Comparison of ENCODE assay signal across 9 cellular contexts in genomic region chr1:40438391-40439015, GRCh38. TPM values are rescaled to one million over a fixed set of nuclear protein-coding genes. Genes with fewer than 3 reads are reported as not detected.
DNase-seq lines count a peak whose midpoint lies in the region; ATAC-seq and TF ChIP-seq lines count a peak whose summit lies in the region.
"Had no signal": no experiment of that assay in that cellular context is flagged by ENCODE, and none has a peak within 500 bp of the region (broad histone marks: within the 10 kb centered on the region; RNA-seq: fewer than 3 reads in every experiment).

No MANE protein-coding gene starts in this region.

- H3K27me3 ChIP-seq in DOHH2 (ENCODE audit: control insufficient read depth, low read length), result no peaks in the 10 kb centered on the region

- no peak overlapping the region for H3K4me3 Mint-ChIP-seq in mesothelial cell of epicardium
- H3K4me3 Mint-ChIP-seq: dendritic cell treated with granulocyte-macrophage colony-stimulating factor and Interleukin-4, amounts not matched to agents 40 ng/mL and 50 ng/mL, for 4 days had no signal

- H3K9me2 ChIP-seq in DOHH2 (replicated peaks; ENCODE audit: control insufficient read depth, low read length), result no peaks in the 10 kb centered on the region

- peak; percentile 24 for DNase-seq in ACHN
- peak; percentile 89 for DNase-seq in NCI-H748 (lab: John Stamatoyannopoulos, UW; ENCODE audit: unreplicated experiment)
- peak; percentile 9 for DNase-seq in cerebellar cortex (ENCODE audit: low spot score)
- DNase-seq in mesothelial cell of epicardium (ENCODE audit: low spot score in 2 of 2, unreplicated experiment in 2 of 2), result no peak
- no peak for DNase-seq in NCI-H187 treated with DMSO at 0.1 percent for 48 hours (lab: John Stamatoyannopoulos, UW)
- DNase-seq in mesenteric fat pad (ENCODE audit: low spot score), result no peak

- H3K4me3 ChIP-seq in DOHH2 (ENCODE audit: low read length), result no peak overlapping the region

- H3K79me2 ChIP-seq in DOHH2 (ENCODE audit: control insufficient read depth, low read length), result no peaks in the 10 kb centered on the region

- H3K27ac ChIP-seq in DOHH2 (ENCODE audit: low read depth, low read length), result no peak overlapping the region

- no peaks in the 10 kb centered on the region for H3K4me1 ChIP-seq in DOHH2 (ENCODE audit: control insufficient read depth, low read length)

- H3K27me3 Mint-ChIP-seq in mesothelial cell of epicardium (ENCODE audit: low read depth), result no peaks in the 10 kb centered on the region
- H3K27me3 Mint-ChIP-seq: dendritic cell treated with granulocyte-macrophage colony-stimulating factor and Interleukin-4, amounts not matched to agents 40 ng/mL and 50 ng/mL, for 4 days had no signal

- no peaks in the 10 kb centered on the region for H3K36me3 Mint-ChIP-seq in mesothelial cell of epicardium

- H3K9me3 Mint-ChIP-seq in mesothelial cell of epicardium, result no peaks in the 10 kb centered on the region
- H3K9me3 Mint-ChIP-seq: dendritic cell treated with granulocyte-macrophage colony-stimulating factor and Interleukin-4, amounts not matched to agents 40 ng/mL and 50 ng/mL, for 4 days had no signal

- no peak overlapping the region for H3K4me2 ChIP-seq in DOHH2 (ENCODE audit: low read length)

- in situ Hi-C loops in ACHN (cut with HindIII; ENCODE audit: low pct_ligation_motif_present, low pct_unique_long_range_greater_than_20kb, low sequenced_read_pairs), result no loop called here

- ATAC-seq in GM19351 (IDR thresholded peaks at IDR 0.05; ENCODE audit: unreplicated experiment), result no peak

- H4K20me1 ChIP-seq in DOHH2 (ENCODE audit: control insufficient read depth, insufficient read depth, low read depth, low read length), result no peaks in the 10 kb centered on the region

- H3K27ac Mint-ChIP-seq in mesothelial cell of epicardium, result no peak overlapping the region
- H3K27ac Mint-ChIP-seq: dendritic cell treated with granulocyte-macrophage colony-stimulating factor and Interleukin-4, amounts not matched to agents 40 ng/mL and 50 ng/mL, for 4 days had no signal

- no peaks in the 10 kb centered on the region for H3K36me3 ChIP-seq in DOHH2 (ENCODE audit: control insufficient read depth, low read length)

- TF ChIP-seq CTCF in DOHH2 (IDR thresholded peaks at IDR 0.05; ENCODE audit: low read depth, low read length, poor library complexity, severe bottlenecking), result peak; percentile 92
- peak; percentile 75 for TF ChIP-seq CTCF in mesothelial cell of epicardium (IDR thresholded peaks at IDR 0.05; ENCODE audit: unreplicated experiment)

- H3K9me3 ChIP-seq in DOHH2 (ENCODE audit: control insufficient read depth, insufficient read depth, low read length), result no peaks in the 10 kb centered on the region

- no peaks in the 10 kb centered on the region for H3F3A ChIP-seq in DOHH2 (ENCODE audit: control insufficient read depth, insufficient read depth)

- H3K4me1 Mint-ChIP-seq in mesothelial cell of epicardium, result no peaks in the 10 kb centered on the region

RNA-seq across cellular contexts. Expression of gene ZFP69B, which starts 11.8 kb away (rescaled TPM):
- total RNA-seq in mesothelial cell of epicardium (8.3 to 9.0 TPM (median 8.6 TPM) in 3 replicates), mesenteric fat pad (1.3 TPM)

RNA-seq across cellular contexts. Expression of gene ZFP69, which starts 38.6 kb away (rescaled TPM):
- total RNA-seq in mesothelial cell of epicardium (4.3 to 4.7 TPM (median 4.4 TPM) in 3 replicates), mesenteric fat pad (3.0 TPM)

Comparison
In these comparisons a context has a peak if more than half of its experiments do, and no peak if none do; other contexts are left out.
1. DNase-seq: peak in ACHN (single experiment), NCI-H748 (single experiment) and cerebellar cortex (single experiment); none in mesothelial cell of epicardium (0 of 2), NCI-H187 treated with DMSO at 0.1 percent for 48 hours (single experiment) and mesenteric fat pad (single experiment).